ENCODE assay signal across 9 cellular contexts in genomic region chr19:49987159-49987698, GRCh38. TPM values are rescaled to one million over a fixed set of nuclear protein-coding genes. Genes with fewer than 3 reads are reported as not detected.
DNase-seq lines count a peak whose midpoint lies in the region; ATAC-seq and TF ChIP-seq lines count a peak whose summit lies in the region.
"Had no signal": no experiment of that assay in that cellular context is flagged by ENCODE, and none has a peak within 500 bp of the region (broad histone marks: within the 10 kb centered on the region; RNA-seq: fewer than 3 reads in every experiment).

No MANE protein-coding gene starts in this region.

- DNase-seq in GM19240 (ENCODE audit: insufficient read length, low spot score) (peak; percentile 55), RPMI8226 (peak; percentile 95), fibroblast of villous mesenchyme (ENCODE audit: low read depth) (peak; percentile 94), non-pigmented ciliary epithelial cell (ENCODE audit: low read depth) (peak; percentile 76), stromal cell of bone marrow (ENCODE audit: low read depth) (peak; percentile 79)
- DNase-seq in activated T-helper 2 cell treated with anti-CD3 and anti-CD28 coated beads, Interferon-gamma antibody, Interleukin-2, Interleukin-4, amounts not matched to agents 10 μg/mL and 5 μg/mL and 100 μg/mL, durations not matched to agents 14 hours and 24 hours and 36 hours (ENCODE audit: low spot score) = peak; percentile 84

- H3K4me1 Mint-ChIP-seq in activated T-helper 2 cell treated with anti-CD3 and anti-CD28 coated beads, Interferon-gamma antibody, Interleukin-2, Interleukin-4, amounts not matched to agents 10 μg/mL and 5 μg/mL and 100 μg/mL, durations not matched to agents 14 hours and 24 hours and 36 hours (ENCODE audit: low read depth) = peaks cover 6% of the 10 kb centered on the region

- intact Hi-C loops in activated T-helper 2 cell treated with anti-CD3 and anti-CD28 coated beads, Interferon-gamma antibody, Interleukin-2, Interleukin-4, amounts not matched to agents 10 μg/mL and 5 μg/mL and 100 μg/mL, durations not matched to agents 14 hours and 24 hours and 36 hours (cut with micrococcal nuclease) = no loop called here

- H3K4me3 ChIP-seq in fibroblast of villous mesenchyme (ENCODE audit: low read depth, low read length) = no peak overlapping the region

- no peaks in the 10 kb centered on the region for H3K27me3 Mint-ChIP-seq in activated T-helper 2 cell treated with anti-CD3 and anti-CD28 coated beads, Interferon-gamma antibody, Interleukin-2, Interleukin-4, amounts not matched to agents 10 μg/mL and 5 μg/mL and 100 μg/mL, durations not matched to agents 14 hours and 24 hours and 36 hours (ENCODE audit: low read depth)

- no peak for ATAC-seq in GM19467 (IDR thresholded peaks at IDR 0.05; ENCODE audit: unreplicated experiment)
- ATAC-seq in HG03175 (IDR thresholded peaks at IDR 0.05; ENCODE audit: unreplicated experiment) = no peak

- TF ChIP-seq CTCF in fibroblast of villous mesenchyme (IDR thresholded peaks at IDR 0.05; ENCODE audit: insufficient read depth, low read depth, low read length) = peak; percentile 16

- no peak overlapping the region for H3K27ac Mint-ChIP-seq in activated T-helper 2 cell treated with anti-CD3 and anti-CD28 coated beads, Interferon-gamma antibody, Interleukin-2, Interleukin-4, amounts not matched to agents 10 μg/mL and 5 μg/mL and 100 μg/mL, durations not matched to agents 14 hours and 24 hours and 36 hours

- peaks cover 54% of the 10 kb centered on the region for H3K36me3 Mint-ChIP-seq in activated T-helper 2 cell treated with anti-CD3 and anti-CD28 coated beads, Interferon-gamma antibody, Interleukin-2, Interleukin-4, amounts not matched to agents 10 μg/mL and 5 μg/mL and 100 μg/mL, durations not matched to agents 14 hours and 24 hours and 36 hours (ENCODE audit: low read depth)

- H3K4me3 Mint-ChIP-seq in activated T-helper 2 cell treated with anti-CD3 and anti-CD28 coated beads, Interferon-gamma antibody, Interleukin-2, Interleukin-4, amounts not matched to agents 10 μg/mL and 5 μg/mL and 100 μg/mL, durations not matched to agents 14 hours and 24 hours and 36 hours (ENCODE audit: low read depth) = no peak overlapping the region

- H3K9me3 Mint-ChIP-seq in activated T-helper 2 cell treated with anti-CD3 and anti-CD28 coated beads, Interferon-gamma antibody, Interleukin-2, Interleukin-4, amounts not matched to agents 10 μg/mL and 5 μg/mL and 100 μg/mL, durations not matched to agents 14 hours and 24 hours and 36 hours = no peaks in the 10 kb centered on the region

RNA-seq across cellular contexts. Expression of gene SIGLEC11, which starts 26.3 kb away (rescaled TPM):
- not detected in 2 replicates for total RNA-seq in activated T-helper 2 cell treated with anti-CD3 and anti-CD28 coated beads, Interferon-gamma antibody, Interleukin-2, Interleukin-4, amounts not matched to agents 10 μg/mL and 5 μg/mL and 100 μg/mL, durations not matched to agents 14 hours and 24 hours and 36 hours
- not detected in 2 replicates for total RNA-seq in fibroblast of villous mesenchyme
- total RNA-seq: activated CD8-positive, alpha-beta memory T cell treated with anti-CD3 and anti-CD28 coated beads for 36 hours had no signal

RNA-seq across cellular contexts. Expression of gene VRK3, which starts 37.9 kb away (rescaled TPM):
- 60.8 and 67.7 TPM in 2 replicates for total RNA-seq in activated T-helper 2 cell treated with anti-CD3 and anti-CD28 coated beads, Interferon-gamma antibody, Interleukin-2, Interleukin-4, amounts not matched to agents 10 μg/mL and 5 μg/mL and 100 μg/mL, durations not matched to agents 14 hours and 24 hours and 36 hours
- total RNA-seq in fibroblast of villous mesenchyme = 20.3 and 28.5 TPM in 2 replicates

RNA-seq across cellular contexts. Expression of gene ZNF473, which starts 38.6 kb away (rescaled TPM):
- total RNA-seq in activated T-helper 2 cell treated with anti-CD3 and anti-CD28 coated beads, Interferon-gamma antibody, Interleukin-2, Interleukin-4, amounts not matched to agents 10 μg/mL and 5 μg/mL and 100 μg/mL, durations not matched to agents 14 hours and 24 hours and 36 hours = 11.2 TPM in 2 replicates
- total RNA-seq in fibroblast of villous mesenchyme = 6.4 and 7.3 TPM in 2 replicates

RNA-seq across cellular contexts. Expression of gene NUP62, which starts 57.9 kb away (rescaled TPM):
- total RNA-seq in activated T-helper 2 cell treated with anti-CD3 and anti-CD28 coated beads, Interferon-gamma antibody, Interleukin-2, Interleukin-4, amounts not matched to agents 10 μg/mL and 5 μg/mL and 100 μg/mL, durations not matched to agents 14 hours and 24 hours and 36 hours = 170 and 178 TPM in 2 replicates
- 25.8 and 43.2 TPM in 2 replicates for total RNA-seq in fibroblast of villous mesenchyme

RNA-seq across cellular contexts. Expression of gene ATF5, which starts 58.2 kb away (rescaled TPM):
- 26.0 and 28.3 TPM in 2 replicates for total RNA-seq in activated T-helper 2 cell treated with anti-CD3 and anti-CD28 coated beads, Interferon-gamma antibody, Interleukin-2, Interleukin-4, amounts not matched to agents 10 μg/mL and 5 μg/mL and 100 μg/mL, durations not matched to agents 14 hours and 24 hours and 36 hours
- 8.2 and 9.0 TPM in 2 replicates for total RNA-seq in fibroblast of villous mesenchyme
